Comparison of ENCODE assay signal across 8 cellular contexts in the genomic region with DNA sequence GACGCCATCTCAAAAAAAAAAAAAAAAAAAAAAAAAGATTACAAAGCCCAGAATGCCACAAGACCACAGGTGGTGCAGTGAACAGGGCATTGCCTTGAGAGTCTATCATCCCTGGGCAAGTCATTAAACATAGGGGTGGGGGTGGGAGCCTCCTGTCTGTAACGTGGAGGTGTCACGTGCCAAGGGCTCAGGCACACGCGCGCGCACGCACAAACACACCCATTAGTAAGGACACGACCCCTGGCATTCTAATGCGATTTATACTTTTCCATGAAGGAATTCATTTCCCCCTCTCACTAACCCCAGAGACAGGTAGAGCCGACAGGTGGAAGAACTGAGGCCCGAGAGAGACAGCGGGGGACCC. TPM values are rescaled to one million over a fixed set of nuclear protein-coding genes. Genes with fewer than 3 reads are reported as not detected.
DNase-seq lines count a peak whose midpoint lies in the region; ATAC-seq and TF ChIP-seq lines count a peak whose summit lies in the region.

No MANE protein-coding gene starts in this region.

- H4K20me1 ChIP-seq in GM23338 (replicated peaks; ENCODE audit: insufficient read depth) (no peaks in the 10 kb centered on the region), PC-9 (ENCODE audit: insufficient read depth) (peaks cover 16% of the 10 kb centered on the region)

- DNase-seq in GM23338 (ENCODE audit: low spot score) (peak; percentile 45), PC-9 (peak in 1 of 2 experiments; percentile 60), NAMALWA (ENCODE audit: low spot score) (no peak), NK-92 (lab: John Stamatoyannopoulos, UW; ENCODE audit: unreplicated experiment) (no peak), HCEC 1CT (no peak)

- H3K4me2 ChIP-seq in GM23338 (peak overlapping the region; percentile 100), PC-9 (peak overlapping the region; percentile 95)

- no peak overlapping the region for H3K27ac Mint-ChIP-seq in GM23338

- H3K4me3 Mint-ChIP-seq in GM23338: peak overlapping the region; percentile 86

- peak overlapping the region; percentile 86 for H3K4me3 ChIP-seq in GM23338
- H3K4me3 ChIP-seq in PC-9: peak overlapping the region; percentile 99
- peak overlapping the region; percentile 22 for H3K4me3 ChIP-seq in endocrine pancreas (ENCODE audit: control insufficient read depth, insufficient read depth, low read length)
- H3K4me3 ChIP-seq in neutrophil (ENCODE audit: low read depth in 1 of 2, low read length in 1 of 2): peak overlapping the region; percentile 34 to 61

- H2AFZ ChIP-seq in GM23338: peak overlapping the region; percentile 96
- peak overlapping the region; percentile 94 for H2AFZ ChIP-seq in PC-9

- CTCF ChIA-PET in PC-9 (lab: Charles Lee): no interaction called here

- peak overlapping the region; percentile 77 for H3K9ac ChIP-seq in endocrine pancreas (ENCODE audit: control insufficient read depth, insufficient read depth, low read length)

- BruUV-seq in PC-9 (replicated peaks; lab: Mats Ljungman, UMichigan): no TSS peak

- POLR2A ChIA-PET in PC-9 (lab: Charles Lee; ENCODE audit: unreplicated experiment): interaction anchor here (0.7 to 0.9 kb wide), 2 partner anchors 42 to 49 kb away, joined by 5 to 8 read pairs; partner anchors contain the start of gene ANKRD54

- ATAC-seq in GM23338: no peak
- ATAC-seq in HG03175 (IDR thresholded peaks at IDR 0.05; ENCODE audit: unreplicated experiment): no peak

- intact Hi-C loops in PC-9 (cut with micrococcal nuclease; ENCODE audit: unreplicated experiment): no loop called here

- no peaks in the 10 kb centered on the region for H3K36me3 Mint-ChIP-seq in GM23338 (ENCODE audit: low read depth)

- peaks cover 65% of the 10 kb centered on the region for H3K27me3 ChIP-seq in GM23338 (ENCODE audit: insufficient read depth)
- no peaks in the 10 kb centered on the region for H3K27me3 ChIP-seq in PC-9 (ENCODE audit: insufficient read depth, low read depth)
- H3K27me3 ChIP-seq in endocrine pancreas (ENCODE audit: control insufficient read depth, insufficient read depth, low read length): no peaks in the 10 kb centered on the region
- H3K27me3 ChIP-seq in neutrophil: peaks cover 59% of the 10 kb centered on the region

- peaks cover 51% of the 10 kb centered on the region for H3K27me3 Mint-ChIP-seq in GM23338 (ENCODE audit: insufficient read depth, low read depth, poor library complexity)

- H3K4me1 Mint-ChIP-seq in GM23338: peaks cover 26% of the 10 kb centered on the region

- H3K9me3 Mint-ChIP-seq in GM23338: no peaks in the 10 kb centered on the region; the same call in 2 of the 3 replicates

- H3K79me2 ChIP-seq in GM23338 (replicated peaks; ENCODE audit: insufficient read depth) (0 out of 2 replicates have a peak, but pooled peaks cover 6% of the 10 kb centered on the region), PC-9 (ENCODE audit: low read depth) (peaks cover 18% of the 10 kb centered on the region)

- H3K9me3 ChIP-seq in PC-9 (ENCODE audit: insufficient read depth, low read depth): no peaks in the 10 kb centered on the region
- no peaks in the 10 kb centered on the region for H3K9me3 ChIP-seq in endocrine pancreas (ENCODE audit: control insufficient read depth, low read length)
- H3K9me3 ChIP-seq in neutrophil: no peaks in the 10 kb centered on the region

- H3K9me2 ChIP-seq in GM23338 (ENCODE audit: insufficient read depth) (no peaks in the 10 kb centered on the region), PC-9 (ENCODE audit: insufficient read depth) (no peaks in the 10 kb centered on the region)

- H3K27ac ChIP-seq in GM23338 (ENCODE audit: low read depth) (no peak overlapping the region), PC-9 (no peak overlapping the region), neutrophil (no peak overlapping the region)

- no peaks in the 10 kb centered on the region for H3K36me3 ChIP-seq in GM23338 (ENCODE audit: insufficient read depth)
- no peaks in the 10 kb centered on the region for H3K36me3 ChIP-seq in PC-9 (ENCODE audit: low read depth)
- no peaks in the 10 kb centered on the region for H3K36me3 ChIP-seq in endocrine pancreas (ENCODE audit: control insufficient read depth, insufficient read depth, low read length)
- no peaks in the 10 kb centered on the region for H3K36me3 ChIP-seq in neutrophil

- TF ChIP-seq CTCF in GM23338 (conservative IDR thresholded peaks at IDR 0.05; ENCODE audit: low read depth in 2 of 2) (0 out of 4 replicates have a peak, but pooled peaks of 1 of the 2 experiments have one; percentile 13), PC-9 (conservative IDR thresholded peaks at IDR 0.05) (no peak), neutrophil (IDR thresholded peaks at IDR 0.05) (no peak)

- H3K4me1 ChIP-seq in GM23338 (ENCODE audit: insufficient read depth): peaks cover 19% of the 10 kb centered on the region
- peaks cover 13% of the 10 kb centered on the region for H3K4me1 ChIP-seq in PC-9 (replicated peaks; ENCODE audit: insufficient read depth)
- no peaks in the 10 kb centered on the region for H3K4me1 ChIP-seq in endocrine pancreas (ENCODE audit: control insufficient read depth, insufficient read depth, low read length)
- peaks cover 39 to 47% of the 10 kb centered on the region in 2 experiments for H3K4me1 ChIP-seq in neutrophil (ENCODE audit: control insufficient read depth in 1 of 2, insufficient read depth in 1 of 2, low read depth in 1 of 2, low read length in 1 of 2)

- H3F3A ChIP-seq in GM23338 (replicated peaks; ENCODE audit: low read depth): peaks cover 20% of the 10 kb centered on the region
- H3F3A ChIP-seq in PC-9 (ENCODE audit: insufficient read depth, low read depth): peaks cover 37% of the 10 kb centered on the region; the same call in 1 of the 2 replicates

TF ChIP-seq in GM23338, 12 proteins besides CTCF, POLR2A, EP300 and RAD21 (continues in another document):
- TF ChIP-seq ZNF114 (CRISPR knock-in tag; IDR thresholded peaks at IDR 0.05) (no peak), EZH2phosphoT487 (IDR thresholded peaks at IDR 0.05; ENCODE audit: unreplicated experiment) (no peak), CREB1 (CRISPR knock-in tag; IDR thresholded peaks at IDR 0.05; ENCODE audit: low read depth) (no peak)
- TF ChIP-seq, protein P1, sequence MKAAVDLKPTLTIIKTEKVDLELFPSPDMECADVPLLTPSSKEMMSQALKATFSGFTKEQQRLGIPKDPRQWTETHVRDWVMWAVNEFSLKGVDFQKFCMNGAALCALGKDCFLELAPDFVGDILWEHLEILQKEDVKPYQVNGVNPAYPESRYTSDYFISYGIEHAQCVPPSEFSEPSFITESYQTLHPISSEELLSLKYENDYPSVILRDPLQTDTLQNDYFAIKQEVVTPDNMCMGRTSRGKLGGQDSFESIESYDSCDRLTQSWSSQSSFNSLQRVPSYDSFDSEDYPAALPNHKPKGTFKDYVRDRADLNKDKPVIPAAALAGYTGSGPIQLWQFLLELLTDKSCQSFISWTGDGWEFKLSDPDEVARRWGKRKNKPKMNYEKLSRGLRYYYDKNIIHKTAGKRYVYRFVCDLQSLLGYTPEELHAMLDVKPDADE (IDR thresholded peaks at IDR 0.05): no peak

RNA-seq across cellular contexts. Expression of gene GCAT, which starts 5.8 kb away (rescaled TPM):
- total RNA-seq in GM23338 (2014; rRNA removed; shearing (Covaris generic)): 61.3 and 87.3 TPM in 2 replicates
- 36.8 and 39.1 TPM in 2 replicates for polyA plus RNA-seq in GM23338 (2016; fragmentation: Nextera tagmentation; extraction: Ambion mirVana)
- total RNA-seq in PC-9 (2021): 32.3 and 37.7 TPM in 2 replicates

RNA-seq across cellular contexts. Expression of gene GALR3, which starts 21.3 kb away (rescaled TPM):
- 0.23 and 0.63 TPM in 2 replicates for total RNA-seq in GM23338 (2014; rRNA removed; shearing (Covaris generic))
- 0.36 TPM in 1 of 2 replicates, not detected in the other for polyA plus RNA-seq in GM23338 (2016; fragmentation: Nextera tagmentation; extraction: Ambion mirVana)
- total RNA-seq in PC-9 (2021): 0.31 and 0.45 TPM in 2 replicates

RNA-seq across cellular contexts. Expression of gene ANKRD54, which starts 42.2 kb away (rescaled TPM):
- total RNA-seq in GM23338 (2014; rRNA removed; shearing (Covaris generic)): 13.0 and 13.6 TPM in 2 replicates
- polyA plus RNA-seq in GM23338 (2016; fragmentation: Nextera tagmentation; extraction: Ambion mirVana): 14.0 and 14.1 TPM in 2 replicates
- 32.3 and 33.6 TPM in 2 replicates for total RNA-seq in PC-9 (2021)

RNA-seq across cellular contexts. Expression of gene EIF3L, which starts 47.3 kb away (rescaled TPM):
- 420 and 459 TPM in 2 replicates for total RNA-seq in GM23338 (2014; rRNA removed; shearing (Covaris generic))
- polyA plus RNA-seq in GM23338 (2016; fragmentation: Nextera tagmentation; extraction: Ambion mirVana): 430 and 466 TPM in 2 replicates
- 566 and 582 TPM in 2 replicates for total RNA-seq in PC-9 (2021)

Comparison
In these comparisons a context has a peak if more than half of its experiments do, and no peak if none do; other contexts are left out.
1. H3K4me3 ChIP-seq: peak in every context shown above with its lines; median percentile 99 in PC-9; 86 in GM23338; 48 in neutrophil; 22 in endocrine pancreas.